Comparison of ENCODE assay signal across 26 cellular contexts in the genomic region with DNA sequence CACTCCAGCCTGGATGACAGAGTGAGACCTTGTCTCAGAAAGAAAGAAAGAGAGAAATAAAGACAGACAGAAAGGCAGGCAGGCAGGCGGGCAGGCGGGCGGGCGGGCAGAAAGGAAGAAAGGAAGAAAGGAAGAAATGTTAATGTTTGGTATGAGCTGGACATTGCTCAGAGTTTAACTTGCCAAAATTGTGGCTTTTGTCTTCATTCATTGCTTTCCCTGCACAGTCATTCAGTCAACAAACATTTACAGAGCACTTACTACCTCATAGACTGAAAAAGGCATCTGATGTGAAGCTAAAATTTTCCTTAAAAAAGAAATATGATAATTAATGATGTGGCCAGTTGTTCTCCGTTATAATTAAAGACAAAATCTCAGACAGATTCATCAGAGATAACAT.
"Had no signal": no experiment of that assay in that cellular context is flagged by ENCODE, and none has a peak within 500 bp of the region (broad histone marks: within the 10 kb centered on the region; RNA-seq: fewer than 3 reads in every experiment).

No MANE protein-coding gene starts in this region.

- H3K36me3 Mint-ChIP-seq: IgD-negative memory B cell had no signal

- H3K27ac Mint-ChIP-seq: IgD-negative memory B cell had no signal

- H3K4me1 Mint-ChIP-seq: IgD-negative memory B cell had no signal

- H3K36me3 ChIP-seq: Peyer's patch, SJCRH30 had no signal

- H3K4me3 Mint-ChIP-seq: IgD-negative memory B cell had no signal

- H3K9me3 ChIP-seq: Peyer's patch, SJCRH30 had no signal

- FAIRE-seq: HTR-8/SVneo, K562 had no signal

- H3K4me3 ChIP-seq: K562, PC-9, Peyer's patch, SJCRH30 had no signal

- DNase-seq: Kasumi-1, MV-4-11, NCI-H1048, NCI-H1105, NCI-H1417, NCI-H146, NCI-H1694 treated with DMSO at 0.1 percent for 48 hours, NCI-H1930, NCI-H2081 treated with DMSO at 0.1 percent for 48 hours, NCI-H2171, NCI-H226, NCI-H446, NCI-H510A, NCI-H524 treated with DMSO at 0.1 percent for 48 hours, NCI-H69, NCI-H774, PC-9, Peyer's patch, SHP77 treated with DMSO at 0.1 percent for 48 hours, SJCRH30 had no signal

- H3K4me1 ChIP-seq: Peyer's patch, SJCRH30 had no signal

- ATAC-seq: K562, Right ventricle myocardium inferior, SK-N-SH treated with all-trans-retinoic acid at 6 μM for 48 hours had no signal

- H3K27ac ChIP-seq: KMS-11, PC-9, Peyer's patch, SJCRH30 had no signal

- H3K27me3 ChIP-seq: Peyer's patch, SJCRH30 had no signal
